1 cellular context compared by ENCODE assay signal in genomic region chr9:131621551-131622321, GRCh38.
A peak's percentile ranks its signal among the peaks of the same experiment; 100 is the strongest.
TF ChIP-seq lines count a peak whose summit lies in the region.

No MANE protein-coding gene starts in this region.

TF ChIP-seq in GM12878, 131 proteins besides CTCF, POLR2A, EP300 and RAD21 (continued from another document and continues in another):
- TF ChIP-seq E4F1 (IDR thresholded peaks at IDR 0.05; ENCODE audit: borderline replicate concordance, partially characterized antibody): no peak
- 0 out of 2 replicates have a peak, but pooled peaks have one; percentile 7 for TF ChIP-seq CREB1 (IDR thresholded peaks at IDR 0.05; ENCODE audit: low read depth)
- TF ChIP-seq RB1 (IDR thresholded peaks at IDR 0.05; ENCODE audit: borderline replicate concordance): no peak
- no peak for TF ChIP-seq SPI1 (IDR thresholded peaks at IDR 0.05; ENCODE audit: borderline replicate concordance, insufficient read depth, low read depth, low read length)
- TF ChIP-seq NFYA (IDR thresholded peaks at IDR 0.05; ENCODE audit: borderline replicate concordance, low read depth, low read length): no peak
- no peak for TF ChIP-seq ZBTB4 (CRISPR knock-in tag; IDR thresholded peaks at IDR 0.05)
- 0 out of 2 replicates have a peak, but pooled peaks have one; percentile 39 for TF ChIP-seq TAF1 (IDR thresholded peaks at IDR 0.05; ENCODE audit: borderline replicate concordance, low read depth, low read length)
- no peak for TF ChIP-seq BRCA1 (IDR thresholded peaks at IDR 0.05; ENCODE audit: low read depth, low read length)
- TF ChIP-seq GABPA (IDR thresholded peaks at IDR 0.05; ENCODE audit: low read depth): no peak
- peak; percentile 57; the same call in 1 of the 2 replicates for TF ChIP-seq CBFB (IDR thresholded peaks at IDR 0.05; ENCODE audit: low read depth)
- no peak for TF ChIP-seq CHD1 (IDR thresholded peaks at IDR 0.05; ENCODE audit: low read depth, low read length)
- TF ChIP-seq CBX3 (IDR thresholded peaks at IDR 0.05; ENCODE audit: borderline replicate concordance, low read depth): no peak
- TF ChIP-seq TBL1XR1 (IDR thresholded peaks at IDR 0.05; ENCODE audit: low read depth, low read length): no peak; the same call in 1 of the 2 replicates
- TF ChIP-seq NBN (IDR thresholded peaks at IDR 0.05): peak; percentile 88
- TF ChIP-seq SMC3 (IDR thresholded peaks at IDR 0.05; ENCODE audit: borderline replicate concordance, low read length): no peak
- TF ChIP-seq RAD51 (IDR thresholded peaks at IDR 0.05): no peak
- no peak; the same call in 1 of the 2 replicates for TF ChIP-seq SMARCA5 (IDR thresholded peaks at IDR 0.05)
- no peak for TF ChIP-seq BACH1 (IDR thresholded peaks at IDR 0.05; ENCODE audit: borderline replicate concordance)
- no peak for TF ChIP-seq KAT2A (conservative IDR thresholded peaks at IDR 0.05; ENCODE audit: control insufficient read depth, low read depth, low read length)
- TF ChIP-seq REST (IDR thresholded peaks at IDR 0.05; ENCODE audit: low read depth, low read length): no peak
- TF ChIP-seq NR2C1 (IDR thresholded peaks at IDR 0.05): no peak
- no peak for TF ChIP-seq E2F8 (IDR thresholded peaks at IDR 0.05; ENCODE audit: low read depth, partially characterized antibody)
- 0 out of 2 replicates have a peak, but pooled peaks have one; percentile 12 for TF ChIP-seq HCFC1 (IDR thresholded peaks at IDR 0.05; ENCODE audit: low read length)
- TF ChIP-seq SIN3A (IDR thresholded peaks at IDR 0.05; ENCODE audit: low read depth, low read length): no peak
- no peak for TF ChIP-seq IRF5 (IDR thresholded peaks at IDR 0.05; ENCODE audit: borderline replicate concordance)
- TF ChIP-seq POLR2AphosphoS2 (IDR thresholded peaks at IDR 0.05; ENCODE audit: low read depth, low read length): peak; percentile 48; the same call in 1 of the 2 replicates
- peak; percentile 24; the same call in 1 of the 2 replicates for TF ChIP-seq ZBED1 (IDR thresholded peaks at IDR 0.05; ENCODE audit: borderline replicate concordance)
- TF ChIP-seq SIX5 (IDR thresholded peaks at IDR 0.05; ENCODE audit: low read depth, low read length, severe bottlenecking): no peak
- no peak for TF ChIP-seq ELK1 (IDR thresholded peaks at IDR 0.05; ENCODE audit: low read depth, low read length)
- TF ChIP-seq KLF5 (IDR thresholded peaks at IDR 0.05; ENCODE audit: partially characterized antibody): no peak
- no peak for TF ChIP-seq ZZZ3 (IDR thresholded peaks at IDR 0.05; ENCODE audit: control insufficient read depth, insufficient read length, low read depth)
- TF ChIP-seq SUPT20H (IDR thresholded peaks at IDR 0.05; ENCODE audit: borderline replicate concordance, control insufficient read depth, low read depth, low read length): no peak
- peak; percentile 80 for TF ChIP-seq ZNF687 (IDR thresholded peaks at IDR 0.05)
- 0 out of 2 replicates have a peak, but pooled peaks have one; percentile 36 for TF ChIP-seq NFXL1 (IDR thresholded peaks at IDR 0.05; ENCODE audit: borderline replicate concordance)
- TF ChIP-seq MYB (IDR thresholded peaks at IDR 0.05; ENCODE audit: borderline replicate concordance, low read depth, low read length): no peak; the same call in 1 of the 2 replicates
- TF ChIP-seq SMAD1 (IDR thresholded peaks at IDR 0.05; ENCODE audit: low read depth, partially characterized antibody): no peak
- no peak for TF ChIP-seq ASH2L (IDR thresholded peaks at IDR 0.05; ENCODE audit: borderline replicate concordance, low read depth)
- TF ChIP-seq CHD4 (IDR thresholded peaks at IDR 0.05): no peak
- peak; percentile 61; the same call in 1 of the 2 replicates for TF ChIP-seq MTA3 (IDR thresholded peaks at IDR 0.05; ENCODE audit: borderline replicate concordance, low read length)
- TF ChIP-seq RCOR1 (conservative IDR thresholded peaks at IDR 0.05; ENCODE audit: low read depth, low read length): no peak; the same call in 1 of the 2 replicates
- peak; percentile 62; the same call in 1 of the 2 replicates for TF ChIP-seq LARP7 (IDR thresholded peaks at IDR 0.05)
